1 cellular context compared by ENCODE assay signal in genomic region chr19:46069841-46070341, GRCh38.
TF ChIP-seq lines count a peak whose summit lies in the region.

No MANE protein-coding gene starts in this region.

TF ChIP-seq in HEK293, 187 proteins besides CTCF, POLR2A, EP300 and RAD21 (continued from another document):
- TF ChIP-seq ATF2 (tag by site-specific recombination; IDR thresholded peaks at IDR 0.05; ENCODE audit: low read depth) (peak; percentile 62; the same call in 1 of the 2 replicates), ZNF366 (tag by site-specific recombination; conservative IDR thresholded peaks at IDR 0.05) (peak; percentile 56), ZNF423 (tag by site-specific recombination; IDR thresholded peaks at IDR 0.05) (no peak), KLF8 (tag by site-specific recombination; IDR thresholded peaks at IDR 0.05) (peak; percentile 22; the same call in 1 of the 2 replicates), SCRT2 (tag by site-specific recombination; IDR thresholded peaks at IDR 0.05) (peak; percentile 58), ZNF335 (tag by site-specific recombination; conservative IDR thresholded peaks at IDR 0.05) (no peak), ZNF692 (tag by site-specific recombination; IDR thresholded peaks at IDR 0.05) (peak; percentile 41; the same call in 1 of the 2 replicates), ZNF629 (tag by site-specific recombination; IDR thresholded peaks at IDR 0.05) (peak; percentile 63), ZNF660 (tag by site-specific recombination; IDR thresholded peaks at IDR 0.05) (0 out of 2 replicates have a peak, but pooled peaks have one; percentile 18), ZNF362 (tag by site-specific recombination; IDR thresholded peaks at IDR 0.05) (peak; percentile 64; the same call in 1 of the 2 replicates)
